23 cellular contexts compared by ENCODE assay signal in the genomic region with DNA sequence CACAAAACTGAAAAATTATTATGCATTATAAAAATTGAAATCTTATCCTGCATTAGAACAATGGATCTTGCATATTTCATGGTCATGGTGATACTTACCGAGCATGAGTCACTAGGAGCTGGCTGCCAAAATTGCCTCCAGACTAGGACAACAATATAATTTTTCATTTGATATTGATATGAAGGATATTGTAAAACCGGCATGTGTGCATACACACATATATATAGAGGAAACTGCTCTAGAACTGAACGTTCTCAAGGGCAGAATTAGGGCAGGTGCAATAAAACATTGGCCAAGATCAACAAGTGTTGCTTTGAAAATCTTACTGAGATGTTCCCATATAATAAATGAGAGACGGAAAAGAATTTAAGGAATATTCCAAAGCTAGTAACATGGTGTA.
"Had no signal": no experiment of that assay in that cellular context is flagged by ENCODE, and none has a peak within 500 bp of the region (broad histone marks: within the 10 kb centered on the region; RNA-seq: fewer than 3 reads in every experiment).

No MANE protein-coding gene starts in this region.

- ATAC-seq: activated CD8-positive, alpha-beta memory T cell treated with anti-CD3 and anti-CD28 coated beads, Interleukin-2, amount 10 ng/mL, durations not matched to agents 7 days and 5 days; esophagus mucosa; left cardiac atrium; naive thymus-derived CD4-positive, alpha-beta T cell; stimulated activated naive B cell treated with anti-CD40 and anti-IgM and Interleukin-4, amounts not matched to agents 10 μg/mL and 1 μg/mL and 100 μg/mL, for 72 hours had no signal

- H3K27ac ChIP-seq: sigmoid colon, testis, vagina had no signal

- H3K9me3 ChIP-seq: sigmoid colon, testis, vagina had no signal

- H3K4me1 ChIP-seq: sigmoid colon, testis, vagina had no signal

- DNase-seq: activated CD4-positive, alpha-beta memory T cell treated with anti-CD3 and anti-CD28 coated beads, Interleukin-2, amount 10 ng/mL, durations not matched to agents 7 days and 5 days; activated CD4-positive, alpha-beta T cell treated with anti-CD3 and anti-CD28 coated beads, Interleukin-2, amount 10 ng/mL, durations not matched to agents 24 days and 14 days; activated CD8-positive, alpha-beta memory T cell treated with anti-CD3 and anti-CD28 coated beads, Interleukin-2, amount 10 ng/mL, durations not matched to agents 7 days and 5 days; activated effector memory CD4-positive, alpha-beta T cell treated with anti-CD3 and anti-CD28 coated beads, Interleukin-2, amount 50 U/mL, for 16 hours; activated naive CD4-positive, alpha-beta T cell treated with anti-CD3 and anti-CD28 coated beads, Interleukin-2, amount 10 ng/mL, durations not matched to agents 7 days and 5 days; activated T-cell treated with anti-CD3 and anti-CD28 coated beads for 4 hours; amygdala; dermis blood vessel endothelial cell; effector CD8-positive, alpha-beta T cell; hypothalamus; left cardiac atrium; mesendoderm; naive thymus-derived CD4-positive, alpha-beta T cell; occipital lobe; sigmoid colon; stimulated activated CD4-positive, alpha-beta T cell treated with anti-CD3 and anti-CD28 coated beads, Interleukin-15, amount 100 ng/mL, for 24 hours; stimulated activated CD4-positive, alpha-beta T cell treated with anti-CD3 and anti-CD28 coated beads, Interleukin-2, amount 100 ng/mL, for 48 hours; stimulated activated CD8-positive, alpha-beta memory T cell treated with anti-CD3 and anti-CD28 coated beads, Interleukin-4, amount 100 ng/mL, for 48 hours; stimulated activated naive B cell treated with anti-CD40 and anti-IgM and Interleukin-4, amounts not matched to agents 10 μg/mL and 1 μg/mL and 100 μg/mL, for 72 hours; testis had no signal

- H3K36me3 ChIP-seq: sigmoid colon, vagina had no signal

- H3K27me3 ChIP-seq: sigmoid colon, testis, vagina had no signal

- H3K4me3 ChIP-seq: sigmoid colon, smooth muscle cell, testis, vagina had no signal
